26 cellular contexts compared by ENCODE assay signal in the genomic region with DNA sequence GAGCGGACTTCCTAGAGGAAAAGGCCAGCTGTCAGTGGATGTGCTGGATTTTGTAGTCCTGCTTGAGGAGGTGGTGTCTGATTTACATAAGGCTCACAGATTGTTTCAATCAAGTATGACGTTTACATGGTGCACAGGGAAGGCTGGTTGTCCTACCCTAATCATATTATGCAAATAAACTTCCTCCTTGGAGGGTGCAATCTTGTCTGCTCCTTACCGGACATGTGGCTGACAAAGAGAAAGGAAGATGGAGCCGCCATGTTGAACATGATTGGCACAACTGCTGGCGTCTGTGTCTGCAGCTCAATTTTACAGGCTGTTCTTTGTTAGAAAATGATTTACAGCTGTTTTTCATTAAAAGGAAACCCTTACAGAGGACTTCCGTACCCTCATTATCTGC.
DNase-seq lines count a peak whose midpoint lies in the region; ATAC-seq, FAIRE-seq and TF ChIP-seq lines count a peak whose summit lies in the region.
"Had no signal": no experiment of that assay in that cellular context is flagged by ENCODE, and none has a peak within 500 bp of the region (broad histone marks: within the 10 kb centered on the region; RNA-seq: fewer than 3 reads in every experiment).

No MANE protein-coding gene starts in this region.

- H3K79me2 ChIP-seq in SK-N-SH (ENCODE audit: insufficient read depth) (no peaks in the 10 kb centered on the region), K562 (ENCODE audit: control insufficient read depth, insufficient read depth, low read length) (no peaks in the 10 kb centered on the region), smooth muscle cell (ENCODE audit: low read depth) (no peaks in the 10 kb centered on the region)

- H3K36me3 ChIP-seq in SK-N-SH (replicated peaks in 1 of 2; ENCODE audit: control insufficient read depth in 1 of 2, insufficient read depth in 2 of 2, low read length in 1 of 2), result no peaks in the 10 kb centered on the region
- H3K36me3 ChIP-seq in K562 (ENCODE audit: control insufficient read depth, insufficient read depth, low read length), result no peaks in the 10 kb centered on the region
- no peaks in the 10 kb centered on the region for H3K36me3 ChIP-seq in smooth muscle cell (ENCODE audit: low read depth)
- H3K36me3 ChIP-seq: BLaER1 treated with 17β-estradiol and CSF1 and Interleukin-3, amounts not matched to agents 10 nM and 100 nM had no signal

- H3K4me3 ChIP-seq in SK-N-SH (ENCODE audit: low read depth in 2 of 2, low read length in 1 of 2) (no peak overlapping the region), K562 (no peak overlapping the region), smooth muscle cell (no peak overlapping the region)
- H3K4me3 ChIP-seq: BLaER1 treated with 17β-estradiol and CSF1 and Interleukin-3, amounts not matched to agents 10 nM and 100 nM; SK-N-MC had no signal

- peaks cover 0 to 5% of the 10 kb centered on the region in 2 experiments; a peak in 1 of 4 replicates for H3K4me1 ChIP-seq in SK-N-SH (ENCODE audit: control insufficient read depth in 1 of 2, insufficient read depth in 2 of 2, low read depth in 1 of 2, low read length in 1 of 2)
- H3K4me1 ChIP-seq in K562 (replicated peaks in 1 of 2; ENCODE audit: control insufficient read depth in 2 of 2, insufficient read depth in 2 of 2, low read length in 2 of 2), result no peaks in the 10 kb centered on the region
- no peaks in the 10 kb centered on the region for H3K4me1 ChIP-seq in smooth muscle cell (ENCODE audit: low read depth)
- H3K4me1 ChIP-seq: BLaER1 treated with 17β-estradiol and CSF1 and Interleukin-3, amounts not matched to agents 10 nM and 100 nM; Caco-2 had no signal

- 16% methylated on average over 6 of the region's 6 CpGs for WGBS in SK-N-SH (ENCODE audit: low lambda C conversion rate)
- WGBS in K562 (ENCODE audit: insufficient coverage, low coverage, missing lambda C conversion rate), result 3% methylated on average over 6 of the region's 6 CpGs
- WGBS in smooth muscle cell (ENCODE audit: low lambda C conversion rate), result 62% methylated on average over 6 of the region's 6 CpGs

- TF ChIP-seq EP300 in SK-N-SH (IDR thresholded peaks at IDR 0.05; ENCODE audit: borderline replicate concordance in 1 of 2, low read depth in 1 of 2, low read length in 1 of 2) (no peak), K562 (IDR thresholded peaks at IDR 0.05; ENCODE audit: low read length) (no peak)

- no peaks in the 10 kb centered on the region for H3F3A ChIP-seq in SK-N-SH (replicated peaks; ENCODE audit: insufficient read depth)
- no peaks in the 10 kb centered on the region for H3F3A ChIP-seq in smooth muscle cell (ENCODE audit: low read depth)

- ATAC-seq in SK-N-SH treated with all-trans-retinoic acid at 6 μM for 48 hours, result no peak; the same call in 2 of the 3 replicates
- no peak for ATAC-seq in K562

- TF ChIP-seq CTCF in SK-N-SH (IDR thresholded peaks at IDR 0.05) (no peak), K562 (IDR thresholded peaks at IDR 0.05 in 2 of 3, conservative IDR thresholded peaks at IDR 0.05 in 1 of 3; ENCODE audit: insufficient read depth in 2 of 3, low read depth in 1 of 3, low read length in 3 of 3) (no peak), smooth muscle cell (IDR thresholded peaks at IDR 0.05; ENCODE audit: borderline replicate concordance, insufficient read depth, poor library complexity, severe bottlenecking) (no peak)

- H2AFZ ChIP-seq in SK-N-SH (ENCODE audit: low read depth) (peak overlapping the region; percentile 30; the same call in 1 of the 2 replicates), K562 (ENCODE audit: low read depth, low read length) (peak overlapping the region; percentile 44; the same call in 1 of the 2 replicates), smooth muscle cell (ENCODE audit: low read depth) (peak overlapping the region; percentile 19)

- H3K27ac ChIP-seq in SK-N-SH (ENCODE audit: low read depth in 2 of 2, low read length in 1 of 2) (no peak overlapping the region), K562 (ENCODE audit: extremely low read depth, low read depth, low read length) (no peak overlapping the region), smooth muscle cell (ENCODE audit: low read depth) (no peak overlapping the region)
- H3K27ac ChIP-seq: BLaER1 treated with 17β-estradiol and CSF1 and Interleukin-3, amounts not matched to agents 10 nM and 100 nM; SK-N-MC had no signal

- no peak overlapping the region for H3K9ac ChIP-seq in SK-N-SH
- H3K9ac ChIP-seq in K562 (ENCODE audit: insufficient read depth in 1 of 2, low read depth in 2 of 2, low read length in 2 of 2), result no peak overlapping the region
- no peak overlapping the region for H3K9ac ChIP-seq in smooth muscle cell (ENCODE audit: low read depth)
- H3K9ac ChIP-seq: BLaER1 treated with 17β-estradiol and CSF1 and Interleukin-3, amounts not matched to agents 10 nM and 100 nM had no signal

- H3K9me3 ChIP-seq in SK-N-SH (no peaks in the 10 kb centered on the region), K562 (replicated peaks; ENCODE audit: control insufficient read depth, insufficient read depth, low read depth, low read length) (no peaks in the 10 kb centered on the region), smooth muscle cell (replicated peaks; ENCODE audit: low read depth) (no peaks in the 10 kb centered on the region)
- H3K9me3 ChIP-seq: BLaER1 treated with 17β-estradiol and CSF1 and Interleukin-3, amounts not matched to agents 10 nM and 100 nM; Caco-2 had no signal

- H3K27me3 ChIP-seq in SK-N-SH (ENCODE audit: insufficient read depth) (no peaks in the 10 kb centered on the region), K562 (ENCODE audit: control insufficient read depth in 2 of 2, insufficient read depth in 2 of 2, low read length in 2 of 2) (no peaks in the 10 kb centered on the region), smooth muscle cell (ENCODE audit: low read depth) (no peaks in the 10 kb centered on the region)
- H3K27me3 ChIP-seq: BLaER1 treated with 17β-estradiol and CSF1 and Interleukin-3, amounts not matched to agents 10 nM and 100 nM had no signal

- FAIRE-seq in K562 (lab: Jason Lieb, UNC), result no peak
- FAIRE-seq: A204.1, G401.6, GM18507, H54 had no signal

- TF ChIP-seq RAD21 in SK-N-SH (IDR thresholded peaks at IDR 0.05; ENCODE audit: low read length) (no peak), K562 (CRISPR knock-in tag; conservative IDR thresholded peaks at IDR 0.05 in 1 of 2, IDR thresholded peaks at IDR 0.05 in 1 of 2) (no peak)

- POLR2A ChIA-PET in SK-N-SH (lab: Yijun Ruan, JAX), result no interaction called here
- POLR2A ChIA-PET in K562 (lab: Yijun Ruan, JAX), result no interaction called here

- H4K20me1 ChIP-seq in SK-N-SH (ENCODE audit: insufficient read depth), result no peaks in the 10 kb centered on the region
- no peaks in the 10 kb centered on the region for H4K20me1 ChIP-seq in K562 (replicated peaks; ENCODE audit: control insufficient read depth, insufficient read depth, low read length)
- H4K20me1 ChIP-seq in smooth muscle cell (ENCODE audit: low read depth), result no peaks in the 10 kb centered on the region
- H4K20me1 ChIP-seq: BLaER1 treated with 17β-estradiol and CSF1 and Interleukin-3, amounts not matched to agents 10 nM and 100 nM had no signal

- H3K9me1 ChIP-seq in K562 (ENCODE audit: control insufficient read depth, insufficient read depth, low read length), result no peaks in the 10 kb centered on the region

- CTCF ChIA-PET in SK-N-SH (lab: Yijun Ruan, JAX) (interaction anchor here (1.1 kb wide), 1 partner anchor 16 kb away, joined by 3 read pairs; no protein-coding TSS in a partner anchor), K562 (lab: Yijun Ruan, JAX; ENCODE audit: low intra/inter-chr PET ratio) (no interaction called here)

- no TSS peak for BruUV-seq in K562 (replicated peaks; lab: Mats Ljungman, UMichigan)

- H3K4me2 ChIP-seq in SK-N-SH (no peak overlapping the region), K562 (ENCODE audit: insufficient read depth, low read length) (no peak overlapping the region), smooth muscle cell (no peak overlapping the region)
- H3K4me2 ChIP-seq: BLaER1 treated with 17β-estradiol and CSF1 and Interleukin-3, amounts not matched to agents 10 nM and 100 nM had no signal

- no peaks in the 10 kb centered on the region for H3K9me2 ChIP-seq in SK-N-SH

- TF ChIP-seq POLR2A in K562 (conservative IDR thresholded peaks at IDR 0.05), result no peak

- in situ Hi-C loops in K562 (cut with MboI), result no loop called here

- intact Hi-C loops in K562 (cut with micrococcal nuclease), result no loop called here

- no peak for DNase-seq in SK-N-SH
- peak; percentile 31 for DNase-seq in M059J (ENCODE audit: low read depth)
- DNase-seq in K562 (ENCODE audit: extremely low read depth in 1 of 4, low spot score in 3 of 4), result peak in 1 of 4 experiments; percentile 3
- no peak for DNase-seq in smooth muscle cell (lab: John Stamatoyannopoulos, UW; ENCODE audit: unreplicated experiment)
- no peak for DNase-seq in middle frontal gyrus (ENCODE audit: extremely low spot score, low spot score)
- DNase-seq in DMS153 treated with DMSO at 0.1 percent for 48 hours (lab: John Stamatoyannopoulos, UW; ENCODE audit: unreplicated experiment), result no peak
- no peak for DNase-seq in NCI-H1105 treated with DMSO at 0.1 percent for 48 hours (lab: John Stamatoyannopoulos, UW)
- DNase-seq: Caco-2; CD4-positive, alpha-beta memory T cell; DMS153; Karpas-422; NCI-H1417 treated with DMSO at 0.1 percent for 48 hours; NCI-H2029 treated with DMSO at 0.1 percent for 48 hours; NCI-H226; NCI-H510A treated with DMSO at 0.1 percent for 48 hours; NCI-H748 treated with DMSO at 0.1 percent for 48 hours; RPMI8226; SHP77; T-helper 1 cell had no signal

TF ChIP-seq in SK-N-SH, 30 proteins besides CTCF, POLR2A, EP300 and RAD21 (continues in another document):
- TF ChIP-seq GABPA (IDR thresholded peaks at IDR 0.05; ENCODE audit: low read depth) (no peak), EZH2phosphoT487 (IDR thresholded peaks at IDR 0.05; ENCODE audit: borderline replicate concordance, low read depth) (no peak), TAF1 (IDR thresholded peaks at IDR 0.05; ENCODE audit: borderline replicate concordance, low read depth, low read length) (no peak), NRF1 (IDR thresholded peaks at IDR 0.05; ENCODE audit: low read depth, low read length) (no peak)

TF ChIP-seq in K562, 482 proteins besides CTCF, POLR2A, EP300 and RAD21:
- TF ChIP-seq SIX5 (IDR thresholded peaks at IDR 0.05; ENCODE audit: borderline replicate concordance in 1 of 2, insufficient read depth in 1 of 2, low read depth in 1 of 2, low read length in 2 of 2), result no peak
- TF ChIP-seq BACH1 (tag; IDR thresholded peaks at IDR 0.05), result 0 out of 2 replicates have a peak, but pooled peaks have one; percentile 39
- no peak for TF ChIP-seq PURB (CRISPR knock-in tag; IDR thresholded peaks at IDR 0.05; ENCODE audit: low read depth)
- TF ChIP-seq, protein P1, sequence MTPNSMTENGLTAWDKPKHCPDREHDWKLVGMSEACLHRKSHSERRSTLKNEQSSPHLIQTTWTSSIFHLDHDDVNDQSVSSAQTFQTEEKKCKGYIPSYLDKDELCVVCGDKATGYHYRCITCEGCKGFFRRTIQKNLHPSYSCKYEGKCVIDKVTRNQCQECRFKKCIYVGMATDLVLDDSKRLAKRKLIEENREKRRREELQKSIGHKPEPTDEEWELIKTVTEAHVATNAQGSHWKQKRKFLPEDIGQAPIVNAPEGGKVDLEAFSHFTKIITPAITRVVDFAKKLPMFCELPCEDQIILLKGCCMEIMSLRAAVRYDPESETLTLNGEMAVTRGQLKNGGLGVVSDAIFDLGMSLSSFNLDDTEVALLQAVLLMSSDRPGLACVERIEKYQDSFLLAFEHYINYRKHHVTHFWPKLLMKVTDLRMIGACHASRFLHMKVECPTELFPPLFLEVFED (CRISPR knock-in tag; conservative IDR thresholded peaks at IDR 0.05), result no peak
